ENCODE assay signal across 21 cellular contexts in the genomic region with DNA sequence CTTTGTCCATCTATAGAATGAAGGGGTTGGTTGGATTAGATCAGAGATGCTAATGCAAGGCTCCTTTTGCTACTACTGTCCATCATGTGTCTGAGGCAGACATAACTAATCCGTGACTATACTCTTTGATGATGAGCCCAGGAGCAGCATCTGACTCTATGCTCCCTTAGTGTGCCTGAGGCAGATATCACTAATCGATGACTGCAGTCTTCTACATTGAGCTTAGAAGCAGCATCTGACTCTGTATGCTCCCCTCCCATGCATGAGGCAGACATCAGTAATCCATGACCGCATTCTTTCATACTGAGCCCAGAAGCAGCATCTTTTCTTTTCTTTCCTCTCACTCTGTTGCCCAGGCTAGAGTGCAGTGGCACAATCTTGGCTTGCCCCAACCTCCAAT. TPM values are rescaled to one million over a fixed set of nuclear protein-coding genes. Genes with fewer than 3 reads are reported as not detected.
"Had no signal": no experiment of that assay in that cellular context is flagged by ENCODE, and none has a peak within 500 bp of the region (broad histone marks: within the 10 kb centered on the region; RNA-seq: fewer than 3 reads in every experiment).

No MANE protein-coding gene starts in this region.

- H3K4me3 ChIP-seq: tibial artery had no signal

- H3K27me3 ChIP-seq: tibial artery had no signal

- ATAC-seq: sciatic nerve; stimulated activated effector memory CD8-positive, alpha-beta T cell treated with anti-CD3 and anti-CD28 coated beads, Interleukin-12 subunit alpha, Interleukin-12 subunit beta, amount 100 ng/mL, for 72 hours; stimulated activated naive CD8-positive, alpha-beta T cell treated with anti-CD3 and anti-CD28 coated beads, Interleukin-15, amount 100 ng/mL, for 72 hours; T-helper 17 cell had no signal

- H3K9me3 ChIP-seq: tibial artery had no signal

- H3K4me3 Mint-ChIP-seq: activated CD4-positive, alpha-beta memory T cell treated with anti-CD3 and anti-CD28 coated beads for 36 hours; activated naive CD8-positive, alpha-beta T cell treated with anti-CD3 and anti-CD28 coated beads, Interleukin-2, amount 10 ng/mL, durations not matched to agents 7 days and 5 days; immature natural killer cell; memory B cell; nephron progenitor cell; stimulated activated effector memory CD8-positive, alpha-beta T cell treated with anti-CD3 and anti-CD28 coated beads, Interleukin-12 subunit alpha, Interleukin-12 subunit beta, amount 100 ng/mL, for 72 hours; stimulated activated naive CD8-positive, alpha-beta T cell treated with anti-CD3 and anti-CD28 coated beads, Interleukin-15, amount 100 ng/mL, for 72 hours; T-helper 17 cell had no signal

- H3K9me3 Mint-ChIP-seq: activated CD4-positive, alpha-beta memory T cell treated with anti-CD3 and anti-CD28 coated beads for 36 hours; activated naive CD8-positive, alpha-beta T cell treated with anti-CD3 and anti-CD28 coated beads, Interleukin-2, amount 10 ng/mL, durations not matched to agents 7 days and 5 days; immature natural killer cell; memory B cell; nephron progenitor cell; stimulated activated effector memory CD8-positive, alpha-beta T cell treated with anti-CD3 and anti-CD28 coated beads, Interleukin-12 subunit alpha, Interleukin-12 subunit beta, amount 100 ng/mL, for 72 hours; stimulated activated naive CD8-positive, alpha-beta T cell treated with anti-CD3 and anti-CD28 coated beads, Interleukin-15, amount 100 ng/mL, for 72 hours had no signal

- H3K27ac ChIP-seq: tibial artery had no signal

- H3K36me3 Mint-ChIP-seq: activated CD4-positive, alpha-beta memory T cell treated with anti-CD3 and anti-CD28 coated beads for 36 hours; activated naive CD8-positive, alpha-beta T cell treated with anti-CD3 and anti-CD28 coated beads, Interleukin-2, amount 10 ng/mL, durations not matched to agents 7 days and 5 days; immature natural killer cell; memory B cell had no signal

- H3K27ac Mint-ChIP-seq: activated CD4-positive, alpha-beta memory T cell treated with anti-CD3 and anti-CD28 coated beads for 36 hours; activated naive CD8-positive, alpha-beta T cell treated with anti-CD3 and anti-CD28 coated beads, Interleukin-2, amount 10 ng/mL, durations not matched to agents 7 days and 5 days; immature natural killer cell; memory B cell; nephron progenitor cell; stimulated activated effector memory CD8-positive, alpha-beta T cell treated with anti-CD3 and anti-CD28 coated beads, Interleukin-12 subunit alpha, Interleukin-12 subunit beta, amount 100 ng/mL, for 72 hours; T-helper 17 cell had no signal

- DNase-seq: activated CD4-positive, alpha-beta memory T cell treated with anti-CD3 and anti-CD28 coated beads for 36 hours; activated CD4-positive, alpha-beta T cell treated with anti-CD3 and anti-CD28 coated beads for 48 hours; activated naive CD4-positive, alpha-beta T cell treated with Interleukin-2 at 50 U/mL for 16 hours; activated naive CD8-positive, alpha-beta T cell treated with anti-CD3 and anti-CD28 coated beads, Interleukin-2, amount 10 ng/mL, durations not matched to agents 7 days and 5 days; activated T-cell treated with anti-CD3 and anti-CD28 coated beads, Interleukin-2, amount 50 U/mL, for 48 hours; amniotic stem cell; cerebellar nuclear complex; cortex of kidney; foreskin melanocyte; immature natural killer cell; nephron progenitor cell; occipital lobe; small intestine; stimulated activated CD4-positive, alpha-beta T cell treated with anti-CD3 and anti-CD28 coated beads, Interleukin-2, amount 100 ng/mL, for 24 hours; stimulated activated naive CD8-positive, alpha-beta T cell treated with anti-CD3 and anti-CD28 coated beads, Interleukin-15, amount 100 ng/mL, for 72 hours; T-helper 17 cell; tibial artery had no signal

RNA-seq across cellular contexts. Expression of gene GAL3ST1, which starts 36.7 kb away (rescaled TPM):
- total RNA-seq: activated CD4-positive, alpha-beta memory T cell treated with anti-CD3 and anti-CD28 coated beads for 36 hours; myocyte; T-helper 17 cell had no signal
- polyA plus RNA-seq: immature natural killer cell had no signal
